Comparison of ENCODE assay signal across 22 cellular contexts in the genomic region with DNA sequence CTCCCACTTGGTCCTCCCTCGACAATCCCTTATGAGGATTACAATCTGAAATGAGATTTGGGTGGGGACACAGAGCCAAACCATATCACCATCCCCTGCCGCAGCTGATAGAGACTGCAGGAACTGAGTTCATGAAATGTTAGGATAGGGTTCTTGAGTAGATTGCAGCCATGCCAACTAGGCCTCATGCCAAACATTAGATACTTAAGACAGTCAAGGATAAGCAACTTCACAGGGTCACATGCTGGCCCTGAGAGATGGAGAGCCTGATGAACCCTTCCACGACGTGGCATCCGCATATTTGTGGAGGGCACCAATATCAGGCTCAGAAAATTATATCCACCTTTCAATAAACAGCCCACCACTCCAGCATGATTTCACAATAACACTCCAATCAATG.
"Had no signal": no experiment of that assay in that cellular context is flagged by ENCODE, and none has a peak within 500 bp of the region (broad histone marks: within the 10 kb centered on the region; RNA-seq: fewer than 3 reads in every experiment).

No MANE protein-coding gene starts in this region.

- H3K27ac ChIP-seq: PC-9, Peyer's patch, SJCRH30 had no signal

- DNase-seq: NCI-H1048; NCI-H1105; NCI-H1417; NCI-H1436 treated with DMSO at 0.1 percent for 48 hours; NCI-H1694; NCI-H187 treated with DMSO at 0.1 percent for 48 hours; NCI-H2029 treated with DMSO at 0.1 percent for 48 hours; NCI-H2171; NCI-H226; NCI-H446; NCI-H510A; NCI-H524 treated with DMSO at 0.1 percent for 48 hours; NCI-H69; NCI-H774; NK-92 treated with Interleukin-12 subunit alpha and Interleukin-12 subunit beta, amount 100 ng/mL, for 24 hours; Peyer's patch; SHP77 treated with DMSO at 0.1 percent for 48 hours; SJCRH30 had no signal

- H3K9me3 ChIP-seq: SJCRH30 had no signal

- H2AFZ ChIP-seq: PC-9 had no signal

- ATAC-seq: K562, Right ventricle myocardium inferior, SK-N-SH treated with all-trans-retinoic acid at 6 μM for 48 hours had no signal

- H3K27me3 ChIP-seq: Peyer's patch, SJCRH30 had no signal

- H3K4me1 ChIP-seq: SJCRH30 had no signal

- H3K4me2 ChIP-seq: PC-9 had no signal

- H3K36me3 ChIP-seq: Peyer's patch, SJCRH30 had no signal

- H3K4me3 ChIP-seq: K562, PC-9, Peyer's patch, SJCRH30 had no signal
